In genomic region chr18:73724908-73725307, GRCh38 we compare ENCODE assay signal across 14 cellular contexts.
"Had no signal": no experiment of that assay in that cellular context is flagged by ENCODE, and none has a peak within 500 bp of the region (broad histone marks: within the 10 kb centered on the region; RNA-seq: fewer than 3 reads in every experiment).

No MANE protein-coding gene starts in this region.

- H3K27ac Mint-ChIP-seq: activated naive CD4-positive, alpha-beta T cell treated with anti-CD3 and anti-CD28 coated beads, Interleukin-2, amount 50 U/mL, for 24 hours; memory B cell; natural killer cell treated with Interleukin-12 subunit alpha and Interleukin-12 subunit beta and Interleukin-15 and Interleukin-18, amount 100 ng/mL, for 72 hours; stimulated activated naive B cell treated with anti-CD40 and anti-IgM and Interleukin-4, amounts not matched to agents 10 μg/mL and 1 μg/mL and 100 μg/mL, for 72 hours; T-helper 1 cell treated with Interleukin-12 subunit alpha and Interleukin-12 subunit beta and Interleukin-4 antibody, amounts not matched to agents 30 μg/mL and 1 μg/mL, for 36 hours had no signal

- H3K4me3 ChIP-seq: body of pancreas, heart left ventricle, left ventricle myocardium inferior, transverse colon had no signal

- H3K4me1 Mint-ChIP-seq: activated naive CD4-positive, alpha-beta T cell treated with anti-CD3 and anti-CD28 coated beads, Interleukin-2, amount 50 U/mL, for 24 hours; central memory CD8-positive, alpha-beta T cell; memory B cell; stimulated activated naive B cell treated with anti-CD40 and anti-IgM and Interleukin-4, amounts not matched to agents 10 μg/mL and 1 μg/mL and 100 μg/mL, for 72 hours had no signal

- DNase-seq: activated CD4-positive, alpha-beta T cell treated with anti-CD3 and anti-CD28 coated beads, Interleukin-2, amount 50 U/mL, for 1 hour; body of pancreas; foreskin melanocyte; heart left ventricle; left ventricle myocardium inferior; stimulated activated CD4-positive, alpha-beta T cell treated with anti-CD3 and anti-CD28 coated beads, Interleukin-2, amount 100 ng/mL, for 24 hours; stimulated activated naive B cell treated with anti-CD40 and anti-IgM and Interleukin-4, amounts not matched to agents 10 μg/mL and 1 μg/mL and 100 μg/mL, for 72 hours; transverse colon had no signal

- H3K36me3 Mint-ChIP-seq: activated naive CD4-positive, alpha-beta T cell treated with anti-CD3 and anti-CD28 coated beads, Interleukin-2, amount 50 U/mL, for 24 hours; memory B cell; natural killer cell treated with Interleukin-12 subunit alpha and Interleukin-12 subunit beta and Interleukin-15 and Interleukin-18, amount 100 ng/mL, for 72 hours; stimulated activated naive B cell treated with anti-CD40 and anti-IgM and Interleukin-4, amounts not matched to agents 10 μg/mL and 1 μg/mL and 100 μg/mL, for 72 hours had no signal

- H3K9me3 Mint-ChIP-seq: activated naive CD4-positive, alpha-beta T cell treated with anti-CD3 and anti-CD28 coated beads, Interleukin-2, amount 50 U/mL, for 24 hours; memory B cell; stimulated activated naive B cell treated with anti-CD40 and anti-IgM and Interleukin-4, amounts not matched to agents 10 μg/mL and 1 μg/mL and 100 μg/mL, for 72 hours; T-helper 1 cell treated with Interleukin-12 subunit alpha and Interleukin-12 subunit beta and Interleukin-4 antibody, amounts not matched to agents 30 μg/mL and 1 μg/mL, for 36 hours had no signal

- H3K27me3 Mint-ChIP-seq: activated naive CD4-positive, alpha-beta T cell treated with anti-CD3 and anti-CD28 coated beads, Interleukin-2, amount 50 U/mL, for 24 hours; central memory CD8-positive, alpha-beta T cell; memory B cell; natural killer cell treated with Interleukin-12 subunit alpha and Interleukin-12 subunit beta and Interleukin-15 and Interleukin-18, amount 100 ng/mL, for 72 hours; stimulated activated naive B cell treated with anti-CD40 and anti-IgM and Interleukin-4, amounts not matched to agents 10 μg/mL and 1 μg/mL and 100 μg/mL, for 72 hours had no signal

- ATAC-seq: body of pancreas; heart left ventricle; natural killer cell treated with Interleukin-12 subunit alpha and Interleukin-12 subunit beta and Interleukin-15 and Interleukin-18, amount 100 ng/mL, for 72 hours; sciatic nerve; stimulated activated naive B cell treated with anti-CD40 and anti-IgM and Interleukin-4, amounts not matched to agents 10 μg/mL and 1 μg/mL and 100 μg/mL, for 72 hours had no signal

- H3K4me3 Mint-ChIP-seq: activated naive CD4-positive, alpha-beta T cell treated with anti-CD3 and anti-CD28 coated beads, Interleukin-2, amount 50 U/mL, for 24 hours; central memory CD8-positive, alpha-beta T cell; memory B cell; natural killer cell treated with Interleukin-12 subunit alpha and Interleukin-12 subunit beta and Interleukin-15 and Interleukin-18, amount 100 ng/mL, for 72 hours; stimulated activated naive B cell treated with anti-CD40 and anti-IgM and Interleukin-4, amounts not matched to agents 10 μg/mL and 1 μg/mL and 100 μg/mL, for 72 hours; T-helper 1 cell treated with Interleukin-12 subunit alpha and Interleukin-12 subunit beta and Interleukin-4 antibody, amounts not matched to agents 30 μg/mL and 1 μg/mL, for 36 hours had no signal
